In genomic region chr1:41476807-41477361, GRCh38 we compare ENCODE assay signal across 14 cellular contexts. TPM values are rescaled to one million over a fixed set of nuclear protein-coding genes. Genes with fewer than 3 reads are reported as not detected.
DNase-seq lines count a peak whose midpoint lies in the region; ATAC-seq and TF ChIP-seq lines count a peak whose summit lies in the region.
"Had no signal": no experiment of that assay in that cellular context is flagged by ENCODE, and none has a peak within 500 bp of the region (broad histone marks: within the 10 kb centered on the region; RNA-seq: fewer than 3 reads in every experiment).

No MANE protein-coding gene starts in this region.

- DNase-seq in ACHN, result peak; percentile 14
- DNase-seq in NCI-H510A (lab: John Stamatoyannopoulos, UW), result peak; percentile 83
- DNase-seq in Right ventricle myocardium superior, result peak; percentile 59
- DNase-seq in osteoblast (ENCODE audit: insufficient read length, low spot score, missing footprints), result peak; percentile 93
- no peak for DNase-seq in erythroblast (lab: John Stamatoyannopoulos, UW)
- DNase-seq in AML-193 (lab: John Stamatoyannopoulos, UW), result no peak
- no peak for DNase-seq in activated T-helper 1 cell treated with anti-CD3 and anti-CD28 coated beads, Interleukin-12 subunit alpha, Interleukin-12 subunit beta, Interleukin-2, Interleukin-4 antibody, amounts not matched to agents 30 ng/mL and 10 ng/mL and 1 ng/mL, durations not matched to agents 14 hours and 24 hours and 36 hours (ENCODE audit: low spot score)
- no peak for DNase-seq in DMS53 (lab: John Stamatoyannopoulos, UW)
- DNase-seq: activated naive CD8-positive, alpha-beta T cell treated with anti-CD3 and anti-CD28 coated beads for 36 hours; KG1; NCI-H226; T-helper 9 cell; tibial artery had no signal

- no peaks in the 10 kb centered on the region for H3K36me3 Mint-ChIP-seq in activated T-helper 1 cell treated with anti-CD3 and anti-CD28 coated beads, Interleukin-12 subunit alpha, Interleukin-12 subunit beta, Interleukin-2, Interleukin-4 antibody, amounts not matched to agents 30 ng/mL and 10 ng/mL and 1 ng/mL, durations not matched to agents 14 hours and 24 hours and 36 hours (ENCODE audit: low read depth)
- H3K36me3 Mint-ChIP-seq: activated naive CD8-positive, alpha-beta T cell treated with anti-CD3 and anti-CD28 coated beads for 36 hours had no signal

- no peak overlapping the region for H3K4me2 ChIP-seq in osteoblast (ENCODE audit: insufficient read depth, low read length)

- H3K9me3 Mint-ChIP-seq in activated T-helper 1 cell treated with anti-CD3 and anti-CD28 coated beads, Interleukin-12 subunit alpha, Interleukin-12 subunit beta, Interleukin-2, Interleukin-4 antibody, amounts not matched to agents 30 ng/mL and 10 ng/mL and 1 ng/mL, durations not matched to agents 14 hours and 24 hours and 36 hours, result no peaks in the 10 kb centered on the region
- H3K9me3 Mint-ChIP-seq: activated naive CD8-positive, alpha-beta T cell treated with anti-CD3 and anti-CD28 coated beads for 36 hours had no signal

- no peak overlapping the region for H3K27ac Mint-ChIP-seq in activated T-helper 1 cell treated with anti-CD3 and anti-CD28 coated beads, Interleukin-12 subunit alpha, Interleukin-12 subunit beta, Interleukin-2, Interleukin-4 antibody, amounts not matched to agents 30 ng/mL and 10 ng/mL and 1 ng/mL, durations not matched to agents 14 hours and 24 hours and 36 hours
- H3K27ac Mint-ChIP-seq: activated naive CD8-positive, alpha-beta T cell treated with anti-CD3 and anti-CD28 coated beads for 36 hours had no signal

- TF ChIP-seq CTCF in osteoblast (IDR thresholded peaks at IDR 0.05; ENCODE audit: extremely low read depth, low read depth, low read length), result no peak

- intact Hi-C loops in Right ventricle myocardium superior (cut with DNase I), result no loop called here
- intact Hi-C loops in activated T-helper 1 cell treated with anti-CD3 and anti-CD28 coated beads, Interleukin-12 subunit alpha, Interleukin-12 subunit beta, Interleukin-2, Interleukin-4 antibody, amounts not matched to agents 30 ng/mL and 10 ng/mL and 1 ng/mL, durations not matched to agents 14 hours and 24 hours and 36 hours (cut with micrococcal nuclease), result no loop called here

- peaks cover 4% of the 10 kb centered on the region for H4K20me1 ChIP-seq in osteoblast (ENCODE audit: insufficient read depth, low read length)

- H3K4me3 Mint-ChIP-seq in activated T-helper 1 cell treated with anti-CD3 and anti-CD28 coated beads, Interleukin-12 subunit alpha, Interleukin-12 subunit beta, Interleukin-2, Interleukin-4 antibody, amounts not matched to agents 30 ng/mL and 10 ng/mL and 1 ng/mL, durations not matched to agents 14 hours and 24 hours and 36 hours, result no peak overlapping the region
- H3K4me3 Mint-ChIP-seq: activated naive CD8-positive, alpha-beta T cell treated with anti-CD3 and anti-CD28 coated beads for 36 hours had no signal

- peaks cover 13% of the 10 kb centered on the region for H3K4me1 ChIP-seq in osteoblast (ENCODE audit: insufficient read depth, low read length)

- peak; percentile 34 for ATAC-seq in Right ventricle myocardium superior (ENCODE audit: poor library complexity)

- peaks cover 10% of the 10 kb centered on the region for H3K27me3 Mint-ChIP-seq in activated T-helper 1 cell treated with anti-CD3 and anti-CD28 coated beads, Interleukin-12 subunit alpha, Interleukin-12 subunit beta, Interleukin-2, Interleukin-4 antibody, amounts not matched to agents 30 ng/mL and 10 ng/mL and 1 ng/mL, durations not matched to agents 14 hours and 24 hours and 36 hours (ENCODE audit: insufficient read depth)
- H3K27me3 Mint-ChIP-seq: activated naive CD8-positive, alpha-beta T cell treated with anti-CD3 and anti-CD28 coated beads for 36 hours had no signal

- in situ Hi-C loops in ACHN (cut with HindIII; ENCODE audit: low pct_ligation_motif_present, low pct_unique_long_range_greater_than_20kb, low sequenced_read_pairs), result no loop called here

- no peaks in the 10 kb centered on the region for H3K79me2 ChIP-seq in osteoblast (ENCODE audit: insufficient read depth, low read length)

- H2AFZ ChIP-seq in osteoblast (ENCODE audit: low read length), result no peak overlapping the region

- H3K4me3 ChIP-seq in osteoblast (ENCODE audit: insufficient read depth, low read length), result no peak overlapping the region
- H3K4me3 ChIP-seq: tibial artery had no signal

- no peaks in the 10 kb centered on the region for H3K4me1 Mint-ChIP-seq in activated T-helper 1 cell treated with anti-CD3 and anti-CD28 coated beads, Interleukin-12 subunit alpha, Interleukin-12 subunit beta, Interleukin-2, Interleukin-4 antibody, amounts not matched to agents 30 ng/mL and 10 ng/mL and 1 ng/mL, durations not matched to agents 14 hours and 24 hours and 36 hours (ENCODE audit: low read depth)
- H3K4me1 Mint-ChIP-seq: activated naive CD8-positive, alpha-beta T cell treated with anti-CD3 and anti-CD28 coated beads for 36 hours had no signal

- H3K36me3 ChIP-seq in osteoblast (ENCODE audit: insufficient read depth, low read length), result no peaks in the 10 kb centered on the region
- H3K36me3 ChIP-seq: tibial artery had no signal

- no peak for TF ChIP-seq POLR2A in erythroblast (IDR thresholded peaks at IDR 0.05; ENCODE audit: low read length)

- no peaks in the 10 kb centered on the region for H3K27me3 ChIP-seq in osteoblast (ENCODE audit: insufficient read depth, low read length)
- H3K27me3 ChIP-seq: tibial artery had no signal

- H3K27ac ChIP-seq in osteoblast (ENCODE audit: low read depth, low read length), result no peak overlapping the region
- H3K27ac ChIP-seq: tibial artery had no signal

- H3K9me3 ChIP-seq in osteoblast (ENCODE audit: low read depth, low read length), result no peaks in the 10 kb centered on the region
- H3K9me3 ChIP-seq: tibial artery had no signal

RNA-seq across cellular contexts. Expression of gene EDN2, which starts 7.6 kb away (rescaled TPM):
- total RNA-seq in Right ventricle myocardium superior (0.27 TPM), osteoblast (not detected in 2 replicates)
- total RNA-seq in activated T-helper 1 cell treated with anti-CD3 and anti-CD28 coated beads, Interleukin-12 subunit alpha, Interleukin-12 subunit beta, Interleukin-2, Interleukin-4 antibody, amounts not matched to agents 30 ng/mL and 10 ng/mL and 1 ng/mL, durations not matched to agents 14 hours and 24 hours and 36 hours, result not detected in 2 replicates
- total RNA-seq: activated naive CD8-positive, alpha-beta T cell treated with anti-CD3 and anti-CD28 coated beads for 36 hours; lung microvascular endothelial cell had no signal

Comparison
In these comparisons a context has a peak if more than half of its experiments do, and no peak if none do; other contexts are left out.
1. DNase-seq: peak in ACHN (single experiment), NCI-H510A (single experiment), Right ventricle myocardium superior (single experiment) and osteoblast (single experiment); none in erythroblast (0 of 2), AML-193 (0 of 2), activated T-helper 1 cell treated with anti-CD3 and anti-CD28 coated beads, Interleukin-12 subunit alpha, Interleukin-12 subunit beta, Interleukin-2, Interleukin-4 antibody, amounts not matched to agents 30 ng/mL and 10 ng/mL and 1 ng/mL, durations not matched to agents 14 hours and 24 hours and 36 hours (single experiment) and DMS53 (single experiment).